16 cellular contexts compared by ENCODE assay signal in the genomic region with DNA sequence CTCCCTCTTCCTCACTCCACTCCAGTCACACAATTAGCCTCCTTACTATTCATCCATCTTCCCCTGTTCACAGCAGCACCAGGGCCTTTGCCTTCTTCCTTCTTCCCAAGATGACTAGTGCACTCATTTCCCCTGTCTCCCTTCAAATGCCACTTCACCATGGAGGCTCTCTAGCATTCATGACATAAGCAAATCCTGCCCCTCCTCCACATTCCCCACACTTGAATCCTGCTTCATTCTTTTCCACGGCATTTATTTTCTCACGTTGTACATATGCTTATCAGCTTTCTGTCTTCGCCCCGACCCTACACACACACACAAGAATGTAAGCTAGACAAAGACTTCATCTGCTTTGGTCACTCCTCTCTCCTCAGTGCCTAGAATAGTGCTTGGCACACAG.
A peak's percentile ranks its signal among the peaks of the same experiment; 100 is the strongest.
DNase-seq lines count a peak whose midpoint lies in the region; ATAC-seq, FAIRE-seq and TF ChIP-seq lines count a peak whose summit lies in the region.
"Had no signal": no experiment of that assay in that cellular context is flagged by ENCODE, and none has a peak within 500 bp of the region (broad histone marks: within the 10 kb centered on the region; RNA-seq: fewer than 3 reads in every experiment).

No MANE protein-coding gene starts in this region.

- no peaks in the 10 kb centered on the region for H3K79me1 ChIP-seq in mesendoderm (ENCODE audit: low read length)

- H2AK5ac ChIP-seq in mesendoderm (ENCODE audit: low read length): no peak overlapping the region

- no peak overlapping the region for H4K8ac ChIP-seq in mesendoderm (ENCODE audit: low read depth, low read length)

- H3K36me3 ChIP-seq in mesendoderm (ENCODE audit: control insufficient read depth, insufficient read depth, low read length) (peaks cover 2% of the 10 kb centered on the region), lower lobe of right lung (peaks cover 60% of the 10 kb centered on the region)

- no peak overlapping the region for H3K56ac ChIP-seq in mesendoderm (ENCODE audit: low read length)

- H3K18ac ChIP-seq in mesendoderm (ENCODE audit: low read length): no peak overlapping the region

- H2BK5ac ChIP-seq in mesendoderm (ENCODE audit: low read length): no peak overlapping the region

- no peak for FAIRE-seq in RCC 7860 (lab: Jason Lieb, UNC)
- FAIRE-seq: HepG2 had no signal

- no peak for DNase-seq in activated CD4-positive, alpha-beta T cell treated with anti-CD3 and anti-CD28 coated beads, Interleukin-2, amount 10 ng/mL, durations not matched to agents 24 days and 14 days
- DNase-seq in activated CD4-positive, alpha-beta T cell treated with anti-CD3 and anti-CD28 coated beads for 4 hours: no peak
- DNase-seq in CD4-positive, alpha-beta T cell: no peak
- DNase-seq in mesendoderm (peak; percentile 14), lower lobe of right lung (no peak), RCC 7860 (ENCODE audit: low spot score) (no peak)
- DNase-seq: activated gamma-delta T cell treated with Interleukin-2 at 50 U/mL for 16 hours; erythroblast; left ventricle myocardium inferior; NCI-H226; right cardiac atrium; stimulated activated naive B cell treated with anti-CD40 and anti-IgM and Interleukin-4, amounts not matched to agents 10 μg/mL and 1 μg/mL and 100 μg/mL, for 72 hours; upper lobe of right lung had no signal

- peak overlapping the region; percentile 1 for H3K4me3 Mint-ChIP-seq in activated CD4-positive, alpha-beta T cell treated with anti-CD3 and anti-CD28 coated beads, Interleukin-2, amount 10 ng/mL, durations not matched to agents 24 days and 14 days
- no peak overlapping the region for H3K4me3 Mint-ChIP-seq in CD4-positive, alpha-beta T cell
- no peak overlapping the region for H3K4me3 Mint-ChIP-seq in activated T-helper 17 cell treated with anti-CD3 and anti-CD28 coated beads, Interleukin-2, amount 50 U/mL, for 72 hours
- H3K4me3 Mint-ChIP-seq: stimulated activated naive B cell treated with anti-CD40 and anti-IgM and Interleukin-4, amounts not matched to agents 10 μg/mL and 1 μg/mL and 100 μg/mL, for 72 hours had no signal

- H3K4me1 ChIP-seq in mesendoderm (ENCODE audit: control insufficient read depth, low read depth, low read length) (no peaks in the 10 kb centered on the region), lower lobe of right lung (peaks cover 18% of the 10 kb centered on the region)
- H3K4me1 ChIP-seq: left ventricle myocardium inferior, upper lobe of right lung had no signal

- no peak overlapping the region for H3K4me2 ChIP-seq in mesendoderm (ENCODE audit: low read length)

- CTCF ChIA-PET in CD4-positive, alpha-beta T cell (lab: Charles Lee): no interaction called here

- TF ChIP-seq CTCF in CD4-positive, alpha-beta T cell (IDR thresholded peaks at IDR 0.05): no peak
- no peak for TF ChIP-seq CTCF in lower lobe of right lung (IDR thresholded peaks at IDR 0.05)

- H2BK15ac ChIP-seq in mesendoderm (replicated peaks; ENCODE audit: low read depth): no peak overlapping the region

- H3K23ac ChIP-seq in mesendoderm (ENCODE audit: low read length): no peak overlapping the region

- no peak overlapping the region for H3K9ac ChIP-seq in mesendoderm (ENCODE audit: low read length)

- H4K5ac ChIP-seq in mesendoderm (ENCODE audit: low read length): no peak overlapping the region

- H3K9me3 Mint-ChIP-seq in activated CD4-positive, alpha-beta T cell treated with anti-CD3 and anti-CD28 coated beads, Interleukin-2, amount 10 ng/mL, durations not matched to agents 24 days and 14 days: no peaks in the 10 kb centered on the region
- no peaks in the 10 kb centered on the region for H3K9me3 Mint-ChIP-seq in CD4-positive, alpha-beta T cell
- H3K9me3 Mint-ChIP-seq in activated T-helper 17 cell treated with anti-CD3 and anti-CD28 coated beads, Interleukin-2, amount 50 U/mL, for 72 hours: peaks cover 5% of the 10 kb centered on the region

- no peak overlapping the region for H2BK120ac ChIP-seq in mesendoderm (ENCODE audit: low read depth, low read length)

- intact Hi-C loops in activated CD4-positive, alpha-beta T cell treated with anti-CD3 and anti-CD28 coated beads, Interleukin-2, amount 10 ng/mL, durations not matched to agents 24 days and 14 days (cut with micrococcal nuclease): no loop called here
- intact Hi-C loops in CD4-positive, alpha-beta T cell (cut with DNase I, micrococcal nuclease): no loop called here
- intact Hi-C loops in lower lobe of right lung (cut with DNase I): no loop called here

- no peaks in the 10 kb centered on the region for H3K9me3 ChIP-seq in CD4-positive, alpha-beta T cell (ENCODE audit: control insufficient read depth, low read length)
- H3K9me3 ChIP-seq in lower lobe of right lung: no peaks in the 10 kb centered on the region
- H3K9me3 ChIP-seq: left ventricle myocardium inferior, upper lobe of right lung had no signal

- ATAC-seq in CD4-positive, alpha-beta T cell (ENCODE audit: poor library complexity): no peak
- ATAC-seq in activated T-helper 17 cell treated with anti-CD3 and anti-CD28 coated beads, Interleukin-2, amount 50 U/mL, for 72 hours (replicated peaks): no peak
- ATAC-seq in lower lobe of right lung (no peak), HG03025 (IDR thresholded peaks at IDR 0.05; ENCODE audit: low FRiP score, unreplicated experiment) (no peak)
- ATAC-seq: HepG2; right cardiac atrium; stimulated activated naive B cell treated with anti-CD40 and anti-IgM and Interleukin-4, amounts not matched to agents 10 μg/mL and 1 μg/mL and 100 μg/mL, for 72 hours had no signal

- H3K4me1 Mint-ChIP-seq in activated CD4-positive, alpha-beta T cell treated with anti-CD3 and anti-CD28 coated beads, Interleukin-2, amount 10 ng/mL, durations not matched to agents 24 days and 14 days: peaks cover 10% of the 10 kb centered on the region
- H3K4me1 Mint-ChIP-seq in CD4-positive, alpha-beta T cell (ENCODE audit: low read depth): peaks cover 37% of the 10 kb centered on the region
- peaks cover 30% of the 10 kb centered on the region for H3K4me1 Mint-ChIP-seq in activated T-helper 17 cell treated with anti-CD3 and anti-CD28 coated beads, Interleukin-2, amount 50 U/mL, for 72 hours

- POLR2A ChIA-PET in CD4-positive, alpha-beta T cell (lab: Charles Lee): no interaction called here

- peaks cover 43% of the 10 kb centered on the region for H3K36me3 Mint-ChIP-seq in activated CD4-positive, alpha-beta T cell treated with anti-CD3 and anti-CD28 coated beads, Interleukin-2, amount 10 ng/mL, durations not matched to agents 24 days and 14 days (ENCODE audit: low read depth)
- peaks cover 73% of the 10 kb centered on the region for H3K36me3 Mint-ChIP-seq in CD4-positive, alpha-beta T cell (ENCODE audit: low read depth)
- H3K36me3 Mint-ChIP-seq in activated T-helper 17 cell treated with anti-CD3 and anti-CD28 coated beads, Interleukin-2, amount 50 U/mL, for 72 hours (ENCODE audit: low read depth): peaks cover 57% of the 10 kb centered on the region

- no peaks in the 10 kb centered on the region for H3K79me2 ChIP-seq in mesendoderm (ENCODE audit: control insufficient read depth, insufficient read depth, low read length)

- H3K4me3 ChIP-seq in mesendoderm (ENCODE audit: low read length): no peak overlapping the region
- H3K4me3 ChIP-seq in lower lobe of right lung: no peak overlapping the region
- H3K4me3 ChIP-seq: left ventricle myocardium inferior, upper lobe of right lung had no signal

- WGBS in mesendoderm (ENCODE audit: extremely low coverage, insufficient coverage, low lambda C conversion rate): no CpG with 5 or more reads among the region's 4 CpGs

- no peak overlapping the region for H3K4ac ChIP-seq in mesendoderm (ENCODE audit: low read depth, low read length)

- H3K27ac Mint-ChIP-seq in activated CD4-positive, alpha-beta T cell treated with anti-CD3 and anti-CD28 coated beads, Interleukin-2, amount 10 ng/mL, durations not matched to agents 24 days and 14 days: peak overlapping the region; percentile 30
- peak overlapping the region; percentile 14 for H3K27ac Mint-ChIP-seq in CD4-positive, alpha-beta T cell
- peak overlapping the region; percentile 7 for H3K27ac Mint-ChIP-seq in activated T-helper 17 cell treated with anti-CD3 and anti-CD28 coated beads, Interleukin-2, amount 50 U/mL, for 72 hours
- H3K27ac Mint-ChIP-seq: stimulated activated naive B cell treated with anti-CD40 and anti-IgM and Interleukin-4, amounts not matched to agents 10 μg/mL and 1 μg/mL and 100 μg/mL, for 72 hours had no signal

- H3K27me3 Mint-ChIP-seq in activated CD4-positive, alpha-beta T cell treated with anti-CD3 and anti-CD28 coated beads, Interleukin-2, amount 10 ng/mL, durations not matched to agents 24 days and 14 days: no peaks in the 10 kb centered on the region
- no peaks in the 10 kb centered on the region for H3K27me3 Mint-ChIP-seq in CD4-positive, alpha-beta T cell
- no peaks in the 10 kb centered on the region for H3K27me3 Mint-ChIP-seq in activated T-helper 17 cell treated with anti-CD3 and anti-CD28 coated beads, Interleukin-2, amount 50 U/mL, for 72 hours
- H3K27me3 Mint-ChIP-seq: stimulated activated naive B cell treated with anti-CD40 and anti-IgM and Interleukin-4, amounts not matched to agents 10 μg/mL and 1 μg/mL and 100 μg/mL, for 72 hours had no signal

- H3K27ac ChIP-seq in CD4-positive, alpha-beta T cell (ENCODE audit: low read depth, low read length): no peak overlapping the region
- H3K27ac ChIP-seq in mesendoderm (ENCODE audit: low read depth, low read length) (no peak overlapping the region), lower lobe of right lung (no peak overlapping the region)
- H3K27ac ChIP-seq: left ventricle myocardium inferior, upper lobe of right lung had no signal

- H3K27me3 ChIP-seq in CD4-positive, alpha-beta T cell (ENCODE audit: control insufficient read depth, insufficient read depth, low read length): no peaks in the 10 kb centered on the region
- H3K27me3 ChIP-seq in mesendoderm (ENCODE audit: insufficient read depth, low read length, poor library complexity) (no peaks in the 10 kb centered on the region), lower lobe of right lung (ENCODE audit: low read depth) (no peaks in the 10 kb centered on the region)
- H3K27me3 ChIP-seq: upper lobe of right lung had no signal
